Comparison of ENCODE assay signal across 2 cellular contexts in genomic region chr14:95220663-95221231, GRCh38.
TF ChIP-seq lines count a peak whose summit lies in the region.

No MANE protein-coding gene starts in this region.

TF ChIP-seq in liver, 16 proteins besides CTCF, POLR2A, EP300 and RAD21 (continued from another document):
- TF ChIP-seq RXRA (IDR thresholded peaks at IDR 0.05), result peak in 1 of 2 donors; percentile 39
- no peak for TF ChIP-seq EGR1 (IDR thresholded peaks at IDR 0.05; ENCODE audit: low read depth in 2 of 2)
- TF ChIP-seq NR2F2 (IDR thresholded peaks at IDR 0.05), result no peak

TF ChIP-seq in HepG2, 621 proteins besides CTCF, POLR2A, EP300 and RAD21 (continued from another document):
- no peak for TF ChIP-seq HNF4G (IDR thresholded peaks at IDR 0.05; ENCODE audit: borderline replicate concordance, low read depth, low read length)
- TF ChIP-seq HNF4G (CRISPR knock-in tag; IDR thresholded peaks at IDR 0.05; ENCODE audit: borderline replicate concordance, low read depth), result no peak
- TF ChIP-seq CREB1 (IDR thresholded peaks at IDR 0.05), result no peak
- TF ChIP-seq CREB1 (CRISPR knock-in tag; IDR thresholded peaks at IDR 0.05), result no peak
- TF ChIP-seq, protein P1, sequence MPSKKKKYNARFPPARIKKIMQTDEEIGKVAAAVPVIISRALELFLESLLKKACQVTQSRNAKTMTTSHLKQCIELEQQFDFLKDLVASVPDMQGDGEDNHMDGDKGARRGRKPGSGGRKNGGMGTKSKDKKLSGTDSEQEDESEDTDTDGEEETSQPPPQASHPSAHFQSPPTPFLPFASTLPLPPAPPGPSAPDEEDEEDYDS (CRISPR knock-in tag; IDR thresholded peaks at IDR 0.05), result no peak
- TF ChIP-seq, protein P2, sequence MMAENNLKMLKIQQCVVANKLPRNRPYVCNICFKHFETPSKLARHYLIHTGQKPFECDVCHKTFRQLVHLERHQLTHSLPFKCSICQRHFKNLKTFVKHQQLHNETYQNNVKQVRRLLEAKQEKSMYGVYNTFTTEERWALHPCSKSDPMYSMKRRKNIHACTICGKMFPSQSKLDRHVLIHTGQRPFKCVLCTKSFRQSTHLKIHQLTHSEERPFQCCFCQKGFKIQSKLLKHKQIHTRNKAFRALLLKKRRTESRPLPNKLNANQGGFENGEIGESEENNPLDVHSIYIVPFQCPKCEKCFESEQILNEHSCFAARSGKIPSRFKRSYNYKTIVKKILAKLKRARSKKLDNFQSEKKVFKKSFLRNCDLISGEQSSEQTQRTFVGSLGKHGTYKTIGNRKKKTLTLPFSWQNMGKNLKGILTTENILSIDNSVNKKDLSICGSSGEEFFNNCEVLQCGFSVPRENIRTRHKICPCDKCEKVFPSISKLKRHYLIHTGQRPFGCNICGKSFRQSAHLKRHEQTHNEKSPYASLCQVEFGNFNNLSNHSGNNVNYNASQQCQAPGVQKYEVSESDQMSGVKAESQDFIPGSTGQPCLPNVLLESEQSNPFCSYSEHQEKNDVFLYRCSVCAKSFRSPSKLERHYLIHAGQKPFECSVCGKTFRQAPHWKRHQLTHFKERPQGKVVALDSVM (CRISPR knock-in tag; IDR thresholded peaks at IDR 0.05), result no peak
- no peak for TF ChIP-seq ZNF569 (CRISPR knock-in tag; IDR thresholded peaks at IDR 0.05; ENCODE audit: borderline replicate concordance)
- no peak for TF ChIP-seq ZNF3 (CRISPR knock-in tag; IDR thresholded peaks at IDR 0.05)
- TF ChIP-seq MEF2D (CRISPR knock-in tag; IDR thresholded peaks at IDR 0.05), result no peak
